ENCODE assay signal across 1 cellular context in the genomic region with DNA sequence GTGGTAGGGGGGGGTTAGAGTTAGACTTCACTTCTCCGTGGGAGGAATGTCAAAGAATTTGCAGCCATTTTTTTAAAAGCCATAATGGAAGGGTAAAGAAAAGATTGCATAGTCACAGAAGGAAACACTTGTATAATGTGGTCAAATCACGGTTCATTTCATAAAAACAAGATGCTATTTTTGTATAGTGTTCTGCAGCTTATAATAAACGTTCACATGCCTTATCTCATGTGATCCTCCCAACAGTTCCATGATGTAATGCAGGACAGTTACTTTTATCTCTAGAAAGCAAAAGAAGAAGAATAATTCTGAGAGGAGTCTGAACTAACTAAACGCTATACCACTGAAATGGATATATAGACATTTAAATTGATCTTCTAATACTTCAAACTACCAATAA.
TF ChIP-seq lines count a peak whose summit lies in the region.

No MANE protein-coding gene starts in this region.

TF ChIP-seq in GM12878, 131 proteins besides CTCF, POLR2A, EP300 and RAD21 (continued from another document):
- TF ChIP-seq, protein P1, sequence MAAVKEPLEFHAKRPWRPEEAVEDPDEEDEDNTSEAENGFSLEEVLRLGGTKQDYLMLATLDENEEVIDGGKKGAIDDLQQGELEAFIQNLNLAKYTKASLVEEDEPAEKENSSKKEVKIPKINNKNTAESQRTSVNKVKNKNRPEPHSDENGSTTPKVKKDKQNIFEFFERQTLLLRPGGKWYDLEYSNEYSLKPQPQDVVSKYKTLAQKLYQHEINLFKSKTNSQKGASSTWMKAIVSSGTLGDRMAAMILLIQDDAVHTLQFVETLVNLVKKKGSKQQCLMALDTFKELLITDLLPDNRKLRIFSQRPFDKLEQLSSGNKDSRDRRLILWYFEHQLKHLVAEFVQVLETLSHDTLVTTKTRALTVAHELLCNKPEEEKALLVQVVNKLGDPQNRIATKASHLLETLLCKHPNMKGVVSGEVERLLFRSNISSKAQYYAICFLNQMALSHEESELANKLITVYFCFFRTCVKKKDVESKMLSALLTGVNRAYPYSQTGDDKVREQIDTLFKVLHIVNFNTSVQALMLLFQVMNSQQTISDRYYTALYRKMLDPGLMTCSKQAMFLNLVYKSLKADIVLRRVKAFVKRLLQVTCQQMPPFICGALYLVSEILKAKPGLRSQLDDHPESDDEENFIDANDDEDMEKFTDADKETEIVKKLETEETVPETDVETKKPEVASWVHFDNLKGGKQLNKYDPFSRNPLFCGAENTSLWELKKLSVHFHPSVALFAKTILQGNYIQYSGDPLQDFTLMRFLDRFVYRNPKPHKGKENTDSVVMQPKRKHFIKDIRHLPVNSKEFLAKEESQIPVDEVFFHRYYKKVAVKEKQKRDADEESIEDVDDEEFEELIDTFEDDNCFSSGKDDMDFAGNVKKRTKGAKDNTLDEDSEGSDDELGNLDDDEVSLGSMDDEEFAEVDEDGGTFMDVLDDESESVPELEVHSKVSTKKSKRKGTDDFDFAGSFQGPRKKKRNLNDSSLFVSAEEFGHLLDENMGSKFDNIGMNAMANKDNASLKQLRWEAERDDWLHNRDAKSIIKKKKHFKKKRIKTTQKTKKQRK (IDR thresholded peaks at IDR 0.05; ENCODE audit: low read depth, low read length), result no peak
- TF ChIP-seq RFX5 (IDR thresholded peaks at IDR 0.05; ENCODE audit: low read depth, low read length) (no peak), PKNOX1 (IDR thresholded peaks at IDR 0.05) (no peak), JUNB (IDR thresholded peaks at IDR 0.05) (no peak), SRF (IDR thresholded peaks at IDR 0.05; ENCODE audit: low read depth in 2 of 2, low read length in 2 of 2) (no peak), PML (IDR thresholded peaks at IDR 0.05; ENCODE audit: low read length) (peak; percentile 54; the same call in 1 of the 2 replicates), TARDBP (IDR thresholded peaks at IDR 0.05; ENCODE audit: borderline replicate concordance) (no peak), TAF1 (IDR thresholded peaks at IDR 0.05; ENCODE audit: borderline replicate concordance, low read depth, low read length) (no peak), SMC3 (IDR thresholded peaks at IDR 0.05; ENCODE audit: borderline replicate concordance, low read length) (no peak), CHD1 (IDR thresholded peaks at IDR 0.05; ENCODE audit: low read depth, low read length) (no peak), BRCA1 (IDR thresholded peaks at IDR 0.05; ENCODE audit: low read depth, low read length) (no peak)
- TF ChIP-seq, protein P2, sequence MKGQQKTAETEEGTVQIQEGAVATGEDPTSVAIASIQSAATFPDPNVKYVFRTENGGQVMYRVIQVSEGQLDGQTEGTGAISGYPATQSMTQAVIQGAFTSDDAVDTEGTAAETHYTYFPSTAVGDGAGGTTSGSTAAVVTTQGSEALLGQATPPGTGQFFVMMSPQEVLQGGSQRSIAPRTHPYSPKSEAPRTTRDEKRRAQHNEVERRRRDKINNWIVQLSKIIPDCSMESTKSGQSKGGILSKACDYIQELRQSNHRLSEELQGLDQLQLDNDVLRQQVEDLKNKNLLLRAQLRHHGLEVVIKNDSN (IDR thresholded peaks at IDR 0.05; ENCODE audit: borderline replicate concordance, extremely low read length, insufficient read depth, low read depth, low read length), result no peak
- TF ChIP-seq, protein P3, sequence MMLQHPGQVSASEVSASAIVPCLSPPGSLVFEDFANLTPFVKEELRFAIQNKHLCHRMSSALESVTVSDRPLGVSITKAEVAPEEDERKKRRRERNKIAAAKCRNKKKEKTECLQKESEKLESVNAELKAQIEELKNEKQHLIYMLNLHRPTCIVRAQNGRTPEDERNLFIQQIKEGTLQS (IDR thresholded peaks at IDR 0.05; ENCODE audit: borderline replicate concordance, extremely low read depth, low read depth, low read length), result no peak
- TF ChIP-seq, protein P4, sequence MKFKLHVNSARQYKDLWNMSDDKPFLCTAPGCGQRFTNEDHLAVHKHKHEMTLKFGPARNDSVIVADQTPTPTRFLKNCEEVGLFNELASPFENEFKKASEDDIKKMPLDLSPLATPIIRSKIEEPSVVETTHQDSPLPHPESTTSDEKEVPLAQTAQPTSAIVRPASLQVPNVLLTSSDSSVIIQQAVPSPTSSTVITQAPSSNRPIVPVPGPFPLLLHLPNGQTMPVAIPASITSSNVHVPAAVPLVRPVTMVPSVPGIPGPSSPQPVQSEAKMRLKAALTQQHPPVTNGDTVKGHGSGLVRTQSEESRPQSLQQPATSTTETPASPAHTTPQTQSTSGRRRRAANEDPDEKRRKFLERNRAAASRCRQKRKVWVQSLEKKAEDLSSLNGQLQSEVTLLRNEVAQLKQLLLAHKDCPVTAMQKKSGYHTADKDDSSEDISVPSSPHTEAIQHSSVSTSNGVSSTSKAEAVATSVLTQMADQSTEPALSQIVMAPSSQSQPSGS (IDR thresholded peaks at IDR 0.05; ENCODE audit: low read length), result peak; percentile 89
